ENCODE assay signal across 11 cellular contexts in the genomic region with DNA sequence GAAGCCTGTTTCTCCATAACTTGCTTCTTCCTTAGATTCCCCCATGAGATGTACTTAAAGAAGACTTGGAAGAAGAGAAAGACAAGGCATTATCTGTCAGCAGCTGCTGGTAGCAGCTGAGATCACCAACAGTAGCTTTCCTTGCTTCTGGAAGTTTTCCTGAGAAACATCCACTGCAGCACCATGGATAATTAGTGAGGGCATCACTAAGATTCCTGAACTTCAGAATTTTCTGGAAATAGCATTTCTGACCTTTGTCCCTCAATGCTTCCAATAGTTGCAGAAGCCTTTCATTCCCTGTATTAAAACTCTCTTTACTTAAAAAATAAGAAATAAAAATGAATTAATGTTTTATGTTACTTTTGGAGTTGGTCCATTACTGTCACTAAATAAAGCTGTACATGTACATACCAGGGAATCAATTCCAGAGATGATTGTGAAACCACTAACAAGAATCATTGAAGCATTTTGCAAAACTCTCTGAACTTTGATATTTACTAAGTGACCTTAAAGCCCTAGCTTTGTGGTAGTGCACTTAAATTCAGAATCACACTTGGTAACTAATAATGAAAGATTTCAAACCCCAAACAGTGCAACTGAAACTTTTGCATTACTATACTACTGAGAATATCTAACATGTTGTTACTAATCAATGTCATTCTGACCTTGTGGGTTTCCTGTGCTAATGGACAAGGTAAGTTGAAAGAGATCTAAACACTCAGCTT. TPM values are rescaled to one million over a fixed set of nuclear protein-coding genes. Genes with fewer than 3 reads are reported as not detected.
DNase-seq lines count a peak whose midpoint lies in the region; ATAC-seq, FAIRE-seq and TF ChIP-seq lines count a peak whose summit lies in the region.
"Had no signal": no experiment of that assay in that cellular context is flagged by ENCODE, and none has a peak within 500 bp of the region (broad histone marks: within the 10 kb centered on the region; RNA-seq: fewer than 3 reads in every experiment).

A gene (plus strand): TSS at position 538 of the 725 bp plus-strand sequence. CDS start 99 bp downstream, at position 637.

- ATAC-seq in GM19455 (IDR thresholded peaks at IDR 0.05; ENCODE audit: unreplicated experiment) (peak; percentile 74), HG02870 (IDR thresholded peaks at IDR 0.05; ENCODE audit: unreplicated experiment) (peak; percentile 99), HG03442 (IDR thresholded peaks at IDR 0.05; ENCODE audit: unreplicated experiment) (peak; percentile 98), SK-N-SH treated with all-trans-retinoic acid at 6 μM for 48 hours (no peak)

- H3K27ac ChIP-seq in small intestine (ENCODE audit: low read depth in 1 of 2, low read length in 1 of 2) (no peak within 1 kb of the TSS), prostate gland (no peak within 1 kb of the TSS), tibial nerve (no peak within 1 kb of the TSS)
- H3K27ac ChIP-seq: 22Rv1 had no signal

- no peaks in the 10 kb centered on the region for H3K27me3 ChIP-seq in small intestine (ENCODE audit: control insufficient read depth in 2 of 2, insufficient read depth in 2 of 2, low read length in 2 of 2)
- no peaks in the 10 kb centered on the region for H3K27me3 ChIP-seq in prostate gland (replicated peaks; ENCODE audit: insufficient read depth)
- no peaks in the 10 kb centered on the region for H3K27me3 ChIP-seq in tibial nerve

- H3K9me3 ChIP-seq in small intestine (ENCODE audit: control insufficient read depth, low read depth) (no peaks in the 10 kb centered on the region), prostate gland (no peaks in the 10 kb centered on the region), tibial nerve (no peaks in the 10 kb centered on the region)

- H3K36me3 ChIP-seq in small intestine (ENCODE audit: control insufficient read depth in 2 of 2, insufficient read depth in 2 of 2, low read length in 2 of 2) (no peaks in the 10 kb centered on the region), prostate gland (no peaks in the 10 kb centered on the region), tibial nerve (no peaks in the 10 kb centered on the region)

- peak; percentile 56 for FAIRE-seq in D721Med (lab: Jason Lieb, UNC)
- FAIRE-seq in small intestine (lab: Jason Lieb, UNC) = no peak

- intact Hi-C loops in prostate gland (cut with DNase I) = no loop called here

- TF ChIP-seq CTCF in D721Med (IDR thresholded peaks at IDR 0.05; ENCODE audit: insufficient read depth, missing control alignments) (no peak), prostate gland (IDR thresholded peaks at IDR 0.05) (no peak), tibial nerve (IDR thresholded peaks at IDR 0.05) (no peak)

- TF ChIP-seq POLR2A in prostate gland (IDR thresholded peaks at IDR 0.05) = no peak
- no peak for TF ChIP-seq POLR2A in tibial nerve (IDR thresholded peaks at IDR 0.05)

- no peak within 1 kb of the TSS for H3K4me3 ChIP-seq in small intestine (ENCODE audit: low read depth in 1 of 2, low read length in 2 of 2)
- H3K4me3 ChIP-seq in prostate gland = no peak within 1 kb of the TSS
- H3K4me3 ChIP-seq in tibial nerve = no peak within 1 kb of the TSS

- H3K4me1 ChIP-seq in small intestine (ENCODE audit: control insufficient read depth in 2 of 2, insufficient read depth in 1 of 2, low read depth in 1 of 2, low read length in 1 of 2) (no peaks in the 10 kb centered on the region), prostate gland (replicated peaks) (no peaks in the 10 kb centered on the region), tibial nerve (no peaks in the 10 kb centered on the region)

- DNase-seq in D721Med (ENCODE audit: insufficient read length, low spot score) (no peak), small intestine (no peak), prostate gland (ENCODE audit: low spot score) (no peak), tibial nerve (ENCODE audit: low spot score in 2 of 2) (no peak)
- DNase-seq: CD8-positive, alpha-beta memory T cell; H9 had no signal

- no peak for TF ChIP-seq EP300 in tibial nerve (IDR thresholded peaks at IDR 0.05)

TF ChIP-seq in SK-N-SH treated with all-trans-retinoic acid at 6 μM for 48 hours, 23 proteins besides CTCF, POLR2A, EP300 and RAD21:
- TF ChIP-seq OSR1 (CRISPR knock-in tag; IDR thresholded peaks at IDR 0.05) (no peak), TOX (CRISPR knock-in tag; IDR thresholded peaks at IDR 0.05; ENCODE audit: borderline replicate concordance) (no peak), ZFP3 (CRISPR knock-in tag; IDR thresholded peaks at IDR 0.05) (no peak), ZFP30 (CRISPR knock-in tag; IDR thresholded peaks at IDR 0.05) (no peak), ARNTL (CRISPR knock-in tag; IDR thresholded peaks at IDR 0.05; ENCODE audit: borderline replicate concordance, low read depth) (no peak)
- TF ChIP-seq, protein P1, sequence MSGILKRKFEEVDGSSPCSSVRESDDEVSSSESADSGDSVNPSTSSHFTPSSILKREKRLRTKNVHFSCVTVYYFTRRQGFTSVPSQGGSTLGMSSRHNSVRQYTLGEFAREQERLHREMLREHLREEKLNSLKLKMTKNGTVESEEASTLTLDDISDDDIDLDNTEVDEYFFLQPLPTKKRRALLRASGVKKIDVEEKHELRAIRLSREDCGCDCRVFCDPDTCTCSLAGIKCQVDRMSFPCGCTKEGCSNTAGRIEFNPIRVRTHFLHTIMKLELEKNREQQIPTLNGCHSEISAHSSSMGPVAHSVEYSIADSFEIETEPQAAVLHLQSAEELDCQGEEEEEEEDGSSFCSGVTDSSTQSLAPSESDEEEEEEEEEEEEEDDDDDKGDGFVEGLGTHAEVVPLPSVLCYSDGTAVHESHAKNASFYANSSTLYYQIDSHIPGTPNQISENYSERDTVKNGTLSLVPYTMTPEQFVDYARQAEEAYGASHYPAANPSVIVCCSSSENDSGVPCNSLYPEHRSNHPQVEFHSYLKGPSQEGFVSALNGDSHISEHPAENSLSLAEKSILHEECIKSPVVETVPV (CRISPR knock-in tag; IDR thresholded peaks at IDR 0.05) = no peak
- TF ChIP-seq, protein P2, sequence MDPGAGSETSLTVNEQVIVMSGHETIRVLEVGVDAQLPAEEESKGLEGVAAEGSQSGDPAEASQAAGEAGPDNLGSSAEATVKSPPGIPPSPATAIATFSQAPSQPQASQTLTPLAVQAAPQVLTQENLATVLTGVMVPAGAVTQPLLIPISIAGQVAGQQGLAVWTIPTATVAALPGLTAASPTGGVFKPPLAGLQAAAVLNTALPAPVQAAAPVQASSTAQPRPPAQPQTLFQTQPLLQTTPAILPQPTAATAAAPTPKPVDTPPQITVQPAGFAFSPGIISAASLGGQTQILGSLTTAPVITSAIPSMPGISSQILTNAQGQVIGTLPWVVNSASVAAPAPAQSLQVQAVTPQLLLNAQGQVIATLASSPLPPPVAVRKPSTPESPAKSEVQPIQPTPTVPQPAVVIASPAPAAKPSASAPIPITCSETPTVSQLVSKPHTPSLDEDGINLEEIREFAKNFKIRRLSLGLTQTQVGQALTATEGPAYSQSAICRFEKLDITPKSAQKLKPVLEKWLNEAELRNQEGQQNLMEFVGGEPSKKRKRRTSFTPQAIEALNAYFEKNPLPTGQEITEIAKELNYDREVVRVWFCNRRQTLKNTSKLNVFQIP (CRISPR knock-in tag; IDR thresholded peaks at IDR 0.05; ENCODE audit: borderline replicate concordance, low read depth) = no peak
- TF ChIP-seq, protein P3, sequence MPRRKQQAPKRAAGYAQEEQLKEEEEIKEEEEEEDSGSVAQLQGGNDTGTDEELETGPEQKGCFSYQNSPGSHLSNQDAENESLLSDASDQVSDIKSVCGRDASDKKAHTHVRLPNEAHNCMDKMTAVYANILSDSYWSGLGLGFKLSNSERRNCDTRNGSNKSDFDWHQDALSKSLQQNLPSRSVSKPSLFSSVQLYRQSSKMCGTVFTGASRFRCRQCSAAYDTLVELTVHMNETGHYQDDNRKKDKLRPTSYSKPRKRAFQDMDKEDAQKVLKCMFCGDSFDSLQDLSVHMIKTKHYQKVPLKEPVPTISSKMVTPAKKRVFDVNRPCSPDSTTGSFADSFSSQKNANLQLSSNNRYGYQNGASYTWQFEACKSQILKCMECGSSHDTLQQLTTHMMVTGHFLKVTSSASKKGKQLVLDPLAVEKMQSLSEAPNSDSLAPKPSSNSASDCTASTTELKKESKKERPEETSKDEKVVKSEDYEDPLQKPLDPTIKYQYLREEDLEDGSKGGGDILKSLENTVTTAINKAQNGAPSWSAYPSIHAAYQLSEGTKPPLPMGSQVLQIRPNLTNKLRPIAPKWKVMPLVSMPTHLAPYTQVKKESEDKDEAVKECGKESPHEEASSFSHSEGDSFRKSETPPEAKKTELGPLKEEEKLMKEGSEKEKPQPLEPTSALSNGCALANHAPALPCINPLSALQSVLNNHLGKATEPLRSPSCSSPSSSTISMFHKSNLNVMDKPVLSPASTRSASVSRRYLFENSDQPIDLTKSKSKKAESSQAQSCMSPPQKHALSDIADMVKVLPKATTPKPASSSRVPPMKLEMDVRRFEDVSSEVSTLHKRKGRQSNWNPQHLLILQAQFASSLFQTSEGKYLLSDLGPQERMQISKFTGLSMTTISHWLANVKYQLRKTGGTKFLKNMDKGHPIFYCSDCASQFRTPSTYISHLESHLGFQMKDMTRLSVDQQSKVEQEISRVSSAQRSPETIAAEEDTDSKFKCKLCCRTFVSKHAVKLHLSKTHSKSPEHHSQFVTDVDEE (CRISPR knock-in tag; IDR thresholded peaks at IDR 0.05) = no peak
- TF ChIP-seq, protein P4, sequence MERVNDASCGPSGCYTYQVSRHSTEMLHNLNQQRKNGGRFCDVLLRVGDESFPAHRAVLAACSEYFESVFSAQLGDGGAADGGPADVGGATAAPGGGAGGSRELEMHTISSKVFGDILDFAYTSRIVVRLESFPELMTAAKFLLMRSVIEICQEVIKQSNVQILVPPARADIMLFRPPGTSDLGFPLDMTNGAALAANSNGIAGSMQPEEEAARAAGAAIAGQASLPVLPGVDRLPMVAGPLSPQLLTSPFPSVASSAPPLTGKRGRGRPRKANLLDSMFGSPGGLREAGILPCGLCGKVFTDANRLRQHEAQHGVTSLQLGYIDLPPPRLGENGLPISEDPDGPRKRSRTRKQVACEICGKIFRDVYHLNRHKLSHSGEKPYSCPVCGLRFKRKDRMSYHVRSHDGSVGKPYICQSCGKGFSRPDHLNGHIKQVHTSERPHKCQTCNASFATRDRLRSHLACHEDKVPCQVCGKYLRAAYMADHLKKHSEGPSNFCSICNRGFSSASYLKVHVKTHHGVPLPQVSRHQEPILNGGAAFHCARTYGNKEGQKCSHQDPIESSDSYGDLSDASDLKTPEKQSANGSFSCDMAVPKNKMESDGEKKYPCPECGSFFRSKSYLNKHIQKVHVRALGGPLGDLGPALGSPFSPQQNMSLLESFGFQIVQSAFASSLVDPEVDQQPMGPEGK (CRISPR knock-in tag; IDR thresholded peaks at IDR 0.05; ENCODE audit: borderline replicate concordance) = no peak

RNA-seq across cellular contexts. Expression of the gene that starts here (rescaled TPM):
- polyA plus RNA-seq in small intestine = not detected
- total RNA-seq in prostate gland (not detected), tibial nerve (1 to 10 TPM in 1 of 4 donors, not detected in 3; 1.8 TPM)
- total RNA-seq: CD8-positive, alpha-beta memory T cell; H9 had no signal
- polyA plus RNA-seq: CD8-positive, alpha-beta memory T cell had no signal
